In the genomic region with DNA sequence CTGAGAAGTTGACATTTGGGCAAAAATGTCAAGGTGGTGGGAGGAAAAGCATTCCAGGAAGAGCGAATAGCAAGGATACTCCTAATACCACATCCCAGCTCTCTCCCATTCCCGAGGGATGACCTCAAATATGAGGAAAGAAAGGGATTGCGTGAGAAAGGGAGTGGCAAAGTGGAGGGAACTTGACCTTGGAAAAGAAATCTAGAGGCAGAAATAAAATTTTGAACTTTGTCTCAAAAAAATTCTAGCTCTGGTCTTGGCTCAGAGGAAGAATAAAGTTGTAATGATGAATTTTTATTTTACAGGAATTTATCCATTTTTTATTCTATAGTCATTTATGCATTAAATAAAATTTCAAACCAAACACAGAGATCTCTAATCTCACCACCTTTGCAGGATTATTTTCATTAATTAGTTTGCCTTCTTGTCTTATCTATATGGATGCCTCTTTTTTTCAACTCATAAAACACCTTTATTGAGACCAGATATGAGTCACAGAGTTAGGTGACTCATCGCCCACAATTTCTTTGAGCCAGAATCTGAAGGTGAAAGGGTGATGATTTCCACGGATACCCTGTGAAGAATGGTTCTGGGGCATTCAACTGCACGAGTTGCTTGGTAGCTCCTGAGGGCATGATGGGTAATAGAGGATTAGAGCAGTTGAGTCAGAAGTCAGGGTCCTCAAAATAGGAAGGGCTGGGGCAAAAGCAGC, we compare ENCODE assay signal across 8 cellular contexts.
DNase-seq lines count a peak whose midpoint lies in the region; ATAC-seq lines count a peak whose summit lies in the region.

No MANE protein-coding gene starts in this region.

- no peaks in the 10 kb centered on the region for H3K36me3 ChIP-seq in MG63

- peak; percentile 63 for ATAC-seq in GM18873 (IDR thresholded peaks at IDR 0.05; ENCODE audit: low FRiP score, unreplicated experiment)

- no peaks in the 10 kb centered on the region for H3K9me3 ChIP-seq in MG63

- H3K4me3 ChIP-seq in MG63: no peak overlapping the region

- DNase-seq in MG63: peak; percentile 25
- peak; percentile 8 to 40 for DNase-seq in activated T-helper 1 cell treated with anti-CD3 and anti-CD28 coated beads, Interleukin-2, amount 50 U/mL, for 16 hours (ENCODE audit: low read depth in 1 of 2, low spot score in 1 of 2)
- peak; percentile 10 for DNase-seq in non-pigmented ciliary epithelial cell (ENCODE audit: low read depth)
- DNase-seq in NCI-H2196 (lab: John Stamatoyannopoulos, UW; ENCODE audit: unreplicated experiment): no peak
- DNase-seq in NCI-H2227 (lab: John Stamatoyannopoulos, UW; ENCODE audit: unreplicated experiment): no peak
- no peak for DNase-seq in SHP77 (lab: John Stamatoyannopoulos, UW)
- DNase-seq in NOMO-1 treated with DMSO at 0.1 percent for 48 hours (lab: John Stamatoyannopoulos, UW; ENCODE audit: unreplicated experiment): no peak

- H3K27me3 ChIP-seq in MG63: no peaks in the 10 kb centered on the region

Comparison
In these comparisons a context has a peak if more than half of its experiments do, and no peak if none do; other contexts are left out.
1. DNase-seq: peak in MG63 (single experiment), activated T-helper 1 cell treated with anti-CD3 and anti-CD28 coated beads, Interleukin-2, amount 50 U/mL, for 16 hours (2 of 2) and non-pigmented ciliary epithelial cell (single experiment); none in NCI-H2196 (single experiment), NCI-H2227 (single experiment), SHP77 (0 of 2) and NOMO-1 treated with DMSO at 0.1 percent for 48 hours (single experiment).